ENCODE assay signal across 29 cellular contexts in the genomic region with DNA sequence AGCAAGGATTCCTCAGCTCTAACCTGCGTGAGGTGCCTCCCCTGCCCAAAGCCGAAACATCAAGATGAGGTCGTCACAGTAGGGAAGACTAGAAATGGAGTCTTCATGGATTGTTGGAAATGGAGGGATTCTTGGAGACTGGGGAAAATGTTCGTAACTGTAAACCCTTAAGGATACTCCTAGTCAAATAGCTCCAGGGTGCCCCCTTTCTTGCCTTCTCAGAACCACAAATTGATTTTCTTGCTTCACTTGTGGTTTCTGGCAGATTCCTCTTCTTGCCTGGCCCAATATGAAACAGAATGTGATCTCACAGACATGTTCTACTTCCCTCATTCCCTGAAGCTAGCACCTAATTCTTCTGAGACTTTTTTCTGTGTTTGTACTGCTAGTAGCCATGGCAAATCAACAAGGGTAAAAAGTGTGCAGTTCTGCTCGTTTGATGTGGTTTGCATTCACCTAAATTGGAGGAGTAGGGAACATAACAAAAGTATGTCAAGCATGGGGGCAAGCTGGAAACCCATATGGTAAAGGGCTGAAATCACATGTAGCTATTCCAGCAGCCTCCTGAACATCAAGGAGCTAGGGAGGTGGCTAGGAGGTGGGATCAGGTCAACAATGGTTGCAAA.
DNase-seq lines count a peak whose midpoint lies in the region; ATAC-seq, FAIRE-seq and TF ChIP-seq lines count a peak whose summit lies in the region.
"Had no signal": no experiment of that assay in that cellular context is flagged by ENCODE, and none has a peak within 500 bp of the region (broad histone marks: within the 10 kb centered on the region; RNA-seq: fewer than 3 reads in every experiment).

No MANE protein-coding gene starts in this region.

- no peaks in the 10 kb centered on the region for H3K79me2 ChIP-seq in DND-41 (ENCODE audit: insufficient read depth, low read length)

- H3K9me3 ChIP-seq in DND-41 (ENCODE audit: insufficient read depth, low read length, severe bottlenecking): no peaks in the 10 kb centered on the region
- H3K9me3 ChIP-seq: breast epithelium, testis had no signal

- H3K27me3 ChIP-seq in DND-41 (ENCODE audit: insufficient read depth, low read length, poor library complexity) (no peaks in the 10 kb centered on the region), foreskin keratinocyte (peaks cover 20% of the 10 kb centered on the region)
- H3K27me3 ChIP-seq: breast epithelium, neural progenitor cell, testis had no signal

- CTCF ChIA-PET in WTC11 (lab: Charles Lee): interaction anchor here (0.6 to 1.6 kb wide), 7 partner anchors 12 to 114 kb away, joined by 3 to 7 read pairs (median 4); no protein-coding TSS in a partner anchor

- FAIRE-seq in frontal cortex (lab: Jason Lieb, UNC): no peak
- FAIRE-seq: endometrium, GM19239, TTC549 had no signal

- H3K27ac ChIP-seq in DND-41 (ENCODE audit: low read length): no peak overlapping the region
- H3K27ac ChIP-seq in foreskin keratinocyte: no peak overlapping the region
- H3K27ac ChIP-seq in caudate nucleus (ENCODE audit: low read depth, low read length): no peak overlapping the region
- H3K27ac ChIP-seq: neural progenitor cell, testis had no signal

- TF ChIP-seq CTCF in DND-41 (IDR thresholded peaks at IDR 0.05; ENCODE audit: borderline replicate concordance, extremely low read depth, low read length, poor library complexity, severe bottlenecking): peak; percentile 6
- TF ChIP-seq CTCF in WTC11 (IDR thresholded peaks at IDR 0.05): no peak
- peak; percentile 4 for TF ChIP-seq CTCF in foreskin keratinocyte (conservative IDR thresholded peaks at IDR 0.05)

- no peak overlapping the region for H3K4me2 ChIP-seq in DND-41 (ENCODE audit: insufficient read depth, low read length)
- H3K4me2 ChIP-seq: neural progenitor cell had no signal

- no peak overlapping the region for H3K4me3 ChIP-seq in DND-41 (ENCODE audit: low read depth in 1 of 2, low read length in 2 of 2)
- H3K4me3 ChIP-seq: breast epithelium, lung, neural progenitor cell, testis had no signal

- H3K36me3 Mint-ChIP-seq in WTC11: peaks cover 4% of the 10 kb centered on the region; the same call in 1 of the 2 replicates

- H3K4me1 ChIP-seq in DND-41 (ENCODE audit: insufficient read depth, low read length): no peaks in the 10 kb centered on the region
- H3K4me1 ChIP-seq in foreskin keratinocyte: no peaks in the 10 kb centered on the region
- H3K4me1 ChIP-seq: breast epithelium, neural progenitor cell, testis had no signal

- no peaks in the 10 kb centered on the region for H3K27me3 Mint-ChIP-seq in WTC11 (ENCODE audit: low read depth)

- DNase-seq in DND-41 (peak; percentile 5), M059J (ENCODE audit: low read depth) (peak; percentile 21), WTC11 (ENCODE audit: low spot score) (no peak), foreskin keratinocyte (peak in 1 of 2 donors; percentile 18), caudate nucleus (lab: John Stamatoyannopoulos, UW) (no peak), frontal cortex (ENCODE audit: low spot score in 2 of 2) (no peak), COLO829 (ENCODE audit: low spot score) (no peak)
- no peak for DNase-seq in activated effector memory CD4-positive, alpha-beta T cell treated with Interleukin-2 at 50 U/mL for 16 hours
- DNase-seq: activated CD4-positive, CD25-positive, alpha-beta regulatory T cell treated with anti-CD3 and anti-CD28 coated beads, Interleukin-2, amount 50 U/mL, for 72 hours; activated CD8-positive, alpha-beta T cell treated with anti-CD3 and anti-CD28 coated beads, Interleukin-2, amount 10 ng/mL, durations not matched to agents 7 days and 5 days; activated T-cell treated with anti-CD3 and anti-CD28 coated beads for 4 hours; C1 segment of cervical spinal cord; Calu3; cortex of kidney; EL; NCI-H1092; NCI-H187 treated with DMSO at 0.1 percent for 48 hours; NCI-H69; posterior cingulate gyrus; stimulated activated naive CD4-positive, alpha-beta T cell treated with Interleukin-2 at 50 U/mL for 16 hours; testis had no signal

- H2AFZ ChIP-seq in DND-41 (ENCODE audit: low read depth, low read length): no peak overlapping the region
- H2AFZ ChIP-seq: neural progenitor cell had no signal

- H4K20me1 ChIP-seq in DND-41 (ENCODE audit: insufficient read depth, low read length): no peaks in the 10 kb centered on the region

- no peaks in the 10 kb centered on the region for H3K9me3 Mint-ChIP-seq in WTC11
- H3K9me3 Mint-ChIP-seq: neural progenitor cell had no signal

- H3K9ac ChIP-seq in DND-41 (ENCODE audit: low read depth, low read length): no peak overlapping the region
- H3K9ac ChIP-seq: neural progenitor cell had no signal

- ATAC-seq in DND-41 (ENCODE audit: insufficient read depth, low read depth) (peak; percentile 54; the same call in 2 of the 3 replicates), WTC11 (peak; percentile 65), foreskin keratinocyte (no peak)
- ATAC-seq: activated CD8-positive, alpha-beta T cell treated with anti-CD3 and anti-CD28 coated beads, Interleukin-2, amount 10 ng/mL, durations not matched to agents 7 days and 5 days; Right ventricle myocardium inferior; sciatic nerve had no signal

- H3K36me3 ChIP-seq in DND-41 (ENCODE audit: insufficient read depth, low read length): no peaks in the 10 kb centered on the region
- H3K36me3 ChIP-seq: breast epithelium, neural progenitor cell had no signal

- no peak overlapping the region for H3K27ac Mint-ChIP-seq in WTC11
- H3K27ac Mint-ChIP-seq: activated CD8-positive, alpha-beta T cell treated with anti-CD3 and anti-CD28 coated beads, Interleukin-2, amount 10 ng/mL, durations not matched to agents 7 days and 5 days; neural progenitor cell had no signal

- POLR2A ChIA-PET in WTC11 (lab: Charles Lee): no interaction called here

- no peak overlapping the region for H3K4me3 Mint-ChIP-seq in WTC11
- H3K4me3 Mint-ChIP-seq: activated CD8-positive, alpha-beta T cell treated with anti-CD3 and anti-CD28 coated beads, Interleukin-2, amount 10 ng/mL, durations not matched to agents 7 days and 5 days; neural progenitor cell had no signal

- peaks cover 27% of the 10 kb centered on the region for H3K4me1 Mint-ChIP-seq in WTC11
- H3K4me1 Mint-ChIP-seq: neural progenitor cell had no signal

TF ChIP-seq in WTC11, 78 proteins besides CTCF, POLR2A, EP300 and RAD21 (continues in another document):
- TF ChIP-seq, protein P1, sequence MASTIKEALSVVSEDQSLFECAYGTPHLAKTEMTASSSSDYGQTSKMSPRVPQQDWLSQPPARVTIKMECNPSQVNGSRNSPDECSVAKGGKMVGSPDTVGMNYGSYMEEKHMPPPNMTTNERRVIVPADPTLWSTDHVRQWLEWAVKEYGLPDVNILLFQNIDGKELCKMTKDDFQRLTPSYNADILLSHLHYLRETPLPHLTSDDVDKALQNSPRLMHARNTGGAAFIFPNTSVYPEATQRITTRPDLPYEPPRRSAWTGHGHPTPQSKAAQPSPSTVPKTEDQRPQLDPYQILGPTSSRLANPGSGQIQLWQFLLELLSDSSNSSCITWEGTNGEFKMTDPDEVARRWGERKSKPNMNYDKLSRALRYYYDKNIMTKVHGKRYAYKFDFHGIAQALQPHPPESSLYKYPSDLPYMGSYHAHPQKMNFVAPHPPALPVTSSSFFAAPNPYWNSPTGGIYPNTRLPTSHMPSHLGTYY (CRISPR knock-in tag; IDR thresholded peaks at IDR 0.05): no peak
- no peak for TF ChIP-seq NFYB (CRISPR knock-in tag; conservative IDR thresholded peaks at IDR 0.05; ENCODE audit: low read depth)
- TF ChIP-seq, protein P2, sequence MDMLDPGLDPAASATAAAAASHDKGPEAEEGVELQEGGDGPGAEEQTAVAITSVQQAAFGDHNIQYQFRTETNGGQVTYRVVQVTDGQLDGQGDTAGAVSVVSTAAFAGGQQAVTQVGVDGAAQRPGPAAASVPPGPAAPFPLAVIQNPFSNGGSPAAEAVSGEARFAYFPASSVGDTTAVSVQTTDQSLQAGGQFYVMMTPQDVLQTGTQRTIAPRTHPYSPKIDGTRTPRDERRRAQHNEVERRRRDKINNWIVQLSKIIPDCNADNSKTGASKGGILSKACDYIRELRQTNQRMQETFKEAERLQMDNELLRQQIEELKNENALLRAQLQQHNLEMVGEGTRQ (CRISPR knock-in tag; IDR thresholded peaks at IDR 0.05): no peak
- no peak for TF ChIP-seq ZNF396 (CRISPR knock-in tag; IDR thresholded peaks at IDR 0.05; ENCODE audit: borderline replicate concordance)
- TF ChIP-seq, protein P3, sequence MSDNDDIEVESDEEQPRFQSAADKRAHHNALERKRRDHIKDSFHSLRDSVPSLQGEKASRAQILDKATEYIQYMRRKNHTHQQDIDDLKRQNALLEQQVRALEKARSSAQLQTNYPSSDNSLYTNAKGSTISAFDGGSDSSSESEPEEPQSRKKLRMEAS (CRISPR knock-in tag; IDR thresholded peaks at IDR 0.05): no peak
- no peak for TF ChIP-seq SP1 (CRISPR knock-in tag; conservative IDR thresholded peaks at IDR 0.05)
- no peak for TF ChIP-seq ELF4 (CRISPR knock-in tag; IDR thresholded peaks at IDR 0.05; ENCODE audit: low read depth)
- TF ChIP-seq, protein P4, sequence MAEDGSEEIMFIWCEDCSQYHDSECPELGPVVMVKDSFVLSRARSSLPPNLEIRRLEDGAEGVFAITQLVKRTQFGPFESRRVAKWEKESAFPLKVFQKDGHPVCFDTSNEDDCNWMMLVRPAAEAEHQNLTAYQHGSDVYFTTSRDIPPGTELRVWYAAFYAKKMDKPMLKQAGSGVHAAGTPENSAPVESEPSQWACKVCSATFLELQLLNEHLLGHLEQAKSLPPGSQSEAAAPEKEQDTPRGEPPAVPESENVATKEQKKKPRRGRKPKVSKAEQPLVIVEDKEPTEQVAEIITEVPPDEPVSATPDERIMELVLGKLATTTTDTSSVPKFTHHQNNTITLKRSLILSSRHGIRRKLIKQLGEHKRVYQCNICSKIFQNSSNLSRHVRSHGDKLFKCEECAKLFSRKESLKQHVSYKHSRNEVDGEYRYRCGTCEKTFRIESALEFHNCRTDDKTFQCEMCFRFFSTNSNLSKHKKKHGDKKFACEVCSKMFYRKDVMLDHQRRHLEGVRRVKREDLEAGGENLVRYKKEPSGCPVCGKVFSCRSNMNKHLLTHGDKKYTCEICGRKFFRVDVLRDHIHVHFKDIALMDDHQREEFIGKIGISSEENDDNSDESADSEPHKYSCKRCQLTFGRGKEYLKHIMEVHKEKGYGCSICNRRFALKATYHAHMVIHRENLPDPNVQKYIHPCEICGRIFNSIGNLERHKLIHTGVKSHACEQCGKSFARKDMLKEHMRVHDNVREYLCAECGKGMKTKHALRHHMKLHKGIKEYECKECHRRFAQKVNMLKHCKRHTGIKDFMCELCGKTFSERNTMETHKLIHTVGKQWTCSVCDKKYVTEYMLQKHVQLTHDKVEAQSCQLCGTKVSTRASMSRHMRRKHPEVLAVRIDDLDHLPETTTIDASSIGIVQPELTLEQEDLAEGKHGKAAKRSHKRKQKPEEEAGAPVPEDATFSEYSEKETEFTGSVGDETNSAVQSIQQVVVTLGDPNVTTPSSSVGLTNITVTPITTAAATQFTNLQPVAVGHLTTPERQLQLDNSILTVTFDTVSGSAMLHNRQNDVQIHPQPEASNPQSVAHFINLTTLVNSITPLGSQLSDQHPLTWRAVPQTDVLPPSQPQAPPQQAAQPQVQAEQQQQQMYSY (CRISPR knock-in tag; IDR thresholded peaks at IDR 0.05): no peak
- TF ChIP-seq ETV6 (CRISPR knock-in tag; IDR thresholded peaks at IDR 0.05): no peak
- TF ChIP-seq ZNF317 (CRISPR knock-in tag; IDR thresholded peaks at IDR 0.05; ENCODE audit: borderline replicate concordance, low read depth): no peak

Comparison
In these comparisons a context has a peak if more than half of its experiments do, and no peak if none do; other contexts are left out.
1. DNase-seq: peak in DND-41 (single experiment) and M059J (single experiment); none in WTC11 (single experiment), activated effector memory CD4-positive, alpha-beta T cell treated with Interleukin-2 at 50 U/mL for 16 hours (single experiment), caudate nucleus (0 of 61), frontal cortex (0 of 2) and COLO829 (single experiment).